In the genomic region with DNA sequence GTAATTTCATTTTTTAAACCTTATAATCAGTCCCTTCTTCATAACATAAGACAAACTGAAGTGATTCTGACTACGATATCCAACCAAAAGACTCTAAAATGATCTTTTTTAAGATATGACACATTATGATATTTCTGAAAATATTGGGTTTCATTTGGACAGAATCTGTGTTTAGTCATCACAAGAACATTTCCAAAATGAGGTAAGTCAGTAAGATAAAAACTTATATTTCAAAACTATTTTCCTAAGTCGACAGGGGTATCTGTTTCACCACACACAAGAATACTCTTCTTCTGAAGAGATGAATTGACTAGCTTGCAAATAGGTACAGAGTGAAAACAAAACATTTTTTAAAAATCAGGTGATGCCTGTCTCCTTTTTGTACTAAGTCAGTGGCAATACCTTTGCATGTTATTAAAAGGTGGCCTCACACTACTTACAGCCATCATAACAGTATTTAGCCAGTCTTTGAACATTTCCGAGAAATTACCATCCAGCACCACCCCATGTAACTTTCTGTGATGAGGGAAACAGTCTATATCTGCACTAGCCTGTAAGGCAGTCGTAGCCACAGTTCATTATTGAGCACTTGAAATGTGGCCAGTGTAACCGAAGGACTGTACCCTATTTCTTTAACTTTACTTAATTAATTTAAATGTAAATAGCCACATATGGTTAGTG, we compare ENCODE assay signal across 19 cellular contexts. TPM values are rescaled to one million over a fixed set of nuclear protein-coding genes. Genes with fewer than 3 reads are reported as not detected.
A peak's percentile ranks its signal among the peaks of the same experiment; 100 is the strongest.
DNase-seq lines count a peak whose midpoint lies in the region; ATAC-seq and TF ChIP-seq lines count a peak whose summit lies in the region.
"Had no signal": no experiment of that assay in that cellular context is flagged by ENCODE, and none has a peak within 500 bp of the region (broad histone marks: within the 10 kb centered on the region; RNA-seq: fewer than 3 reads in every experiment).

No MANE protein-coding gene starts in this region.

- H3K36me3 ChIP-seq in fibroblast of lung (ENCODE audit: control insufficient read depth, insufficient read depth, low read length): peaks cover 1% of the 10 kb centered on the region
- H3K36me3 ChIP-seq in transverse colon: peaks cover 0 to 5% (median 0%) of the 10 kb centered on the region in 4 donors
- H3K36me3 ChIP-seq: ovary had no signal

- no peaks in the 10 kb centered on the region for H4K20me1 ChIP-seq in fibroblast of lung (ENCODE audit: control insufficient read depth, extremely low read depth, insufficient read depth, low read length)

- H3K36me3 Mint-ChIP-seq in activated CD8-positive, alpha-beta memory T cell treated with anti-CD3 and anti-CD28 coated beads, Interleukin-2, amount 10 ng/mL, durations not matched to agents 7 days and 5 days: peaks cover 29% of the 10 kb centered on the region
- peaks cover 41% of the 10 kb centered on the region for H3K36me3 Mint-ChIP-seq in activated CD8-positive, alpha-beta T cell treated with anti-CD3 and anti-CD28 coated beads for 36 hours (ENCODE audit: low read depth)

- no peak for TF ChIP-seq EP300 in transverse colon (IDR thresholded peaks at IDR 0.05; ENCODE audit: low read depth)

- peak overlapping the region; percentile 52 for H3K4me2 ChIP-seq in fibroblast of lung (ENCODE audit: extremely low read depth, insufficient read depth, low read length)

- H3K4me3 Mint-ChIP-seq in activated CD8-positive, alpha-beta memory T cell treated with anti-CD3 and anti-CD28 coated beads, Interleukin-2, amount 10 ng/mL, durations not matched to agents 7 days and 5 days: no peak overlapping the region
- no peak overlapping the region for H3K4me3 Mint-ChIP-seq in activated CD8-positive, alpha-beta T cell treated with anti-CD3 and anti-CD28 coated beads for 36 hours

- in situ Hi-C loops in transverse colon (cut with MboI; ENCODE audit: low pct_ligation_motif_present in 1 of 4, low pct_unique_long_range_greater_than_20kb in 1 of 4, low sequenced_read_pairs in 3 of 4): no loop called here

- intact Hi-C loops in activated CD8-positive, alpha-beta T cell treated with anti-CD3 and anti-CD28 coated beads for 36 hours (cut with micrococcal nuclease): no loop called here
- intact Hi-C loops in transverse colon (cut with DNase I; ENCODE audit: low total_unique reads): no loop called here

- no peak overlapping the region for H3K9ac ChIP-seq in fibroblast of lung (ENCODE audit: insufficient read depth, low read length)

- H3K27ac ChIP-seq in fibroblast of lung (ENCODE audit: insufficient read depth, low read length): peak overlapping the region; percentile 4
- no peak overlapping the region for H3K27ac ChIP-seq in transverse colon
- H3K27ac ChIP-seq: coronary artery, heart right ventricle, ovary, SJSA1 had no signal

- no peak overlapping the region for H2AFZ ChIP-seq in fibroblast of lung (ENCODE audit: low read length)

- no peak overlapping the region for H3K27ac Mint-ChIP-seq in activated CD8-positive, alpha-beta memory T cell treated with anti-CD3 and anti-CD28 coated beads, Interleukin-2, amount 10 ng/mL, durations not matched to agents 7 days and 5 days
- H3K27ac Mint-ChIP-seq in activated CD8-positive, alpha-beta T cell treated with anti-CD3 and anti-CD28 coated beads for 36 hours: peak overlapping the region; percentile 66

- H3K27me3 ChIP-seq in fibroblast of lung (ENCODE audit: control insufficient read depth, insufficient read depth, low read length) (no peaks in the 10 kb centered on the region), transverse colon (no peaks in the 10 kb centered on the region)
- H3K27me3 ChIP-seq: heart right ventricle, ovary, SJSA1 had no signal

- peaks cover 11% of the 10 kb centered on the region for H3K4me1 Mint-ChIP-seq in activated CD8-positive, alpha-beta memory T cell treated with anti-CD3 and anti-CD28 coated beads, Interleukin-2, amount 10 ng/mL, durations not matched to agents 7 days and 5 days
- peaks cover 37% of the 10 kb centered on the region for H3K4me1 Mint-ChIP-seq in activated CD8-positive, alpha-beta T cell treated with anti-CD3 and anti-CD28 coated beads for 36 hours (ENCODE audit: low read depth)

- no peaks in the 10 kb centered on the region for H3K27me3 Mint-ChIP-seq in activated CD8-positive, alpha-beta memory T cell treated with anti-CD3 and anti-CD28 coated beads, Interleukin-2, amount 10 ng/mL, durations not matched to agents 7 days and 5 days
- H3K27me3 Mint-ChIP-seq in activated CD8-positive, alpha-beta T cell treated with anti-CD3 and anti-CD28 coated beads for 36 hours: no peaks in the 10 kb centered on the region

- H3K9me3 Mint-ChIP-seq in activated CD8-positive, alpha-beta memory T cell treated with anti-CD3 and anti-CD28 coated beads, Interleukin-2, amount 10 ng/mL, durations not matched to agents 7 days and 5 days (ENCODE audit: low read depth): peaks cover 4% of the 10 kb centered on the region
- peaks cover 6% of the 10 kb centered on the region for H3K9me3 Mint-ChIP-seq in activated CD8-positive, alpha-beta T cell treated with anti-CD3 and anti-CD28 coated beads for 36 hours

- 91 to 97% methylated on average over 5 of the region's 5 CpGs for WGBS in transverse colon (ENCODE audit: low coverage in 1 of 2), 2 donors

- H3K79me2 ChIP-seq in fibroblast of lung (ENCODE audit: control insufficient read depth, insufficient read depth, low read length): peaks cover 37% of the 10 kb centered on the region

- no peak overlapping the region for H3K4me3 ChIP-seq in fibroblast of lung (replicated peaks in 1 of 4; ENCODE audit: control extremely low read depth in 1 of 4, insufficient read depth in 1 of 4, low read depth in 3 of 4, low read length in 4 of 4)
- H3K4me3 ChIP-seq in transverse colon: no peak overlapping the region
- H3K4me3 ChIP-seq: coronary artery, heart right ventricle, ovary, SJSA1 had no signal

- CTCF ChIA-PET in activated CD8-positive, alpha-beta memory T cell treated with anti-CD3 and anti-CD28 coated beads, Interleukin-2, amount 10 ng/mL, durations not matched to agents 7 days and 5 days (lab: Charles Lee): no interaction called here
- CTCF ChIA-PET in activated CD8-positive, alpha-beta T cell treated with anti-CD3 and anti-CD28 coated beads for 36 hours (lab: Charles Lee): no interaction called here

- TF ChIP-seq CTCF in activated CD8-positive, alpha-beta T cell treated with anti-CD3 and anti-CD28 coated beads for 36 hours (IDR thresholded peaks at IDR 0.05): no peak
- TF ChIP-seq CTCF in fibroblast of lung (conservative IDR thresholded peaks at IDR 0.05 in 1 of 2, IDR thresholded peaks at IDR 0.05 in 1 of 2; ENCODE audit: low read depth in 1 of 2, low read length in 2 of 2) (no peak), transverse colon (IDR thresholded peaks at IDR 0.05) (no peak)

- H3K9me3 ChIP-seq in fibroblast of lung (ENCODE audit: control insufficient read depth, insufficient read depth, low read depth, low read length) (no peaks in the 10 kb centered on the region), transverse colon (no peaks in the 10 kb centered on the region)
- H3K9me3 ChIP-seq: ovary, SJSA1 had no signal

- POLR2A ChIA-PET in activated CD8-positive, alpha-beta T cell treated with anti-CD3 and anti-CD28 coated beads for 36 hours (lab: Charles Lee): no interaction called here

- DNase-seq in activated CD8-positive, alpha-beta memory T cell treated with anti-CD3 and anti-CD28 coated beads, Interleukin-2, amount 10 ng/mL, durations not matched to agents 7 days and 5 days: no peak
- no peak for DNase-seq in activated CD8-positive, alpha-beta memory T cell treated with anti-CD3 and anti-CD28 coated beads, Interleukin-2, amount 50 U/mL, for 48 hours
- no peak for DNase-seq in activated CD8-positive, alpha-beta T cell treated with anti-CD3 and anti-CD28 coated beads for 36 hours
- DNase-seq in fibroblast of lung (ENCODE audit: low read depth in 2 of 2) (peak; percentile 19 to 46), glomerular visceral epithelial cell (ENCODE audit: extremely low spot score) (no peak), NCI-H524 treated with DMSO at 0.1 percent for 48 hours (lab: John Stamatoyannopoulos, UW) (no peak), transverse colon (no peak)
- DNase-seq in stimulated activated naive CD8-positive, alpha-beta T cell treated with anti-CD3 and anti-CD28 coated beads, Interleukin-15, Interleukin-2, amounts not matched to agents 100 U/mL and 50 U/mL, for 24 hours: no peak
- DNase-seq: amygdala; COR-L47; heart right ventricle; Karpas-422; midbrain; NCI-H146; ovary; stimulated activated CD4-positive, alpha-beta T cell treated with anti-CD3 and anti-CD28 coated beads, Interleukin-12 subunit alpha, Interleukin-12 subunit beta, amount 100 ng/mL, for 4 hours; substantia nigra had no signal

- H3K4me1 ChIP-seq in fibroblast of lung (ENCODE audit: control insufficient read depth, extremely low read depth, insufficient read depth, low read length) (peaks cover 12% of the 10 kb centered on the region), transverse colon (peaks cover 0 to 13% (median 6%) of the 10 kb centered on the region in 4 donors)

- no peak for TF ChIP-seq POLR2A in transverse colon (IDR thresholded peaks at IDR 0.05)

- peak; percentile 30 for ATAC-seq in activated CD8-positive, alpha-beta memory T cell treated with anti-CD3 and anti-CD28 coated beads, Interleukin-2, amount 10 ng/mL, durations not matched to agents 7 days and 5 days
- peak; percentile 37 for ATAC-seq in activated CD8-positive, alpha-beta T cell treated with anti-CD3 and anti-CD28 coated beads for 36 hours
- peak; percentile 57 for ATAC-seq in stimulated activated naive CD8-positive, alpha-beta T cell treated with anti-CD3 and anti-CD28 coated beads, Interleukin-15, Interleukin-2, amounts not matched to agents 100 U/mL and 50 U/mL, for 24 hours

RNA-seq across cellular contexts. Expression of gene STK39, which starts 13.5 kb away (rescaled TPM):
- 10 to 100 TPM; 29.4 to 35.7 TPM for total RNA-seq in activated CD8-positive, alpha-beta memory T cell treated with anti-CD3 and anti-CD28 coated beads, Interleukin-2, amount 10 ng/mL, durations not matched to agents 7 days and 5 days
- 10 to 100 TPM; 32.8 to 33.9 TPM for total RNA-seq in activated CD8-positive, alpha-beta T cell treated with anti-CD3 and anti-CD28 coated beads for 36 hours
- total RNA-seq in fibroblast of lung (14.4 and 16.7 TPM in 2 replicates), transverse colon (10 to 100 TPM; 30.6 to 46.1 (median 36.7) TPM)
- polyA plus RNA-seq in fibroblast of lung: 30.1 and 51.7 TPM in 2 replicates
- polyA plus RNA-seq in fibroblast of lung (2012): 24.5 and 41.4 TPM in 2 replicates
- polyA minus RNA-seq in fibroblast of lung (ENCODE audit: low replicate concordance): 1.6 and 9.2 TPM in 2 replicates

Comparison
In these comparisons a context has a peak if more than half of its experiments do, and no peak if none do; other contexts are left out.
1. DNase-seq: peak in fibroblast of lung (2 of 2); none in activated CD8-positive, alpha-beta memory T cell treated with anti-CD3 and anti-CD28 coated beads, Interleukin-2, amount 10 ng/mL, durations not matched to agents 7 days and 5 days (single experiment), activated CD8-positive, alpha-beta memory T cell treated with anti-CD3 and anti-CD28 coated beads, Interleukin-2, amount 50 U/mL, for 48 hours (single experiment), activated CD8-positive, alpha-beta T cell treated with anti-CD3 and anti-CD28 coated beads for 36 hours (single experiment), stimulated activated naive CD8-positive, alpha-beta T cell treated with anti-CD3 and anti-CD28 coated beads, Interleukin-15, Interleukin-2, amounts not matched to agents 100 U/mL and 50 U/mL, for 24 hours (single experiment), glomerular visceral epithelial cell (single experiment), NCI-H524 treated with DMSO at 0.1 percent for 48 hours (single experiment) and transverse colon (single experiment).
2. Peak in every context shown above with its lines, with median percentiles within 50 percentile points of each other: ATAC-seq.